ENCODE assay signal across 9 cellular contexts in genomic region chr16:89319628-89319882, GRCh38.
DNase-seq lines count a peak whose midpoint lies in the region; ATAC-seq and TF ChIP-seq lines count a peak whose summit lies in the region.
"Had no signal": no experiment of that assay in that cellular context is flagged by ENCODE, and none has a peak within 500 bp of the region (broad histone marks: within the 10 kb centered on the region; RNA-seq: fewer than 3 reads in every experiment).

No MANE protein-coding gene starts in this region.

- H3K36me3 Mint-ChIP-seq in CD8-positive, alpha-beta T cell = peaks cover 27% of the 10 kb centered on the region

- peaks cover 92% of the 10 kb centered on the region for H3K4me1 Mint-ChIP-seq in CD8-positive, alpha-beta T cell (ENCODE audit: low read depth)

- TF ChIP-seq POLR2A in esophagus muscularis mucosa (IDR thresholded peaks at IDR 0.05; ENCODE audit: low read depth) = no peak
- TF ChIP-seq POLR2A in sigmoid colon (IDR thresholded peaks at IDR 0.05) = no peak

- H3K4me3 ChIP-seq in CD8-positive, alpha-beta T cell (ENCODE audit: low read depth, low read length) = no peak overlapping the region
- H3K4me3 ChIP-seq in Panc1 (ENCODE audit: low read depth in 2 of 2, low read length in 2 of 2) (peak overlapping the region in 1 of 2 experiments; percentile 42; a peak in 1 of 4 replicates), esophagus muscularis mucosa (peak overlapping the region in 2 of 4 donors; percentile 29 to 41), sigmoid colon (no peak overlapping the region)

- no peak overlapping the region for H3K27ac ChIP-seq in CD8-positive, alpha-beta T cell (ENCODE audit: low read depth, low read length)
- H3K27ac ChIP-seq in Panc1 (ENCODE audit: low read length) (peak overlapping the region; percentile 86), esophagus muscularis mucosa (replicated peaks in 1 of 4) (peak overlapping the region; percentile 64 to 82 (median 76)), sigmoid colon (peak overlapping the region; percentile 56 to 88 (median 68)), substantia nigra (ENCODE audit: low read depth, low read length, poor library complexity, severe bottlenecking) (no peak overlapping the region)

- H3K27ac Mint-ChIP-seq in CD8-positive, alpha-beta T cell = peak overlapping the region; percentile 49

- TF ChIP-seq EP300 in esophagus muscularis mucosa (IDR thresholded peaks at IDR 0.05) (no peak), sigmoid colon (IDR thresholded peaks at IDR 0.05) (no peak)

- H3K4me1 ChIP-seq in CD8-positive, alpha-beta T cell (ENCODE audit: insufficient read depth, low read length) = peaks cover 88% of the 10 kb centered on the region
- H3K4me1 ChIP-seq in Panc1 (ENCODE audit: control insufficient read depth, insufficient read depth, low read length) (peaks cover 93% of the 10 kb centered on the region), esophagus muscularis mucosa (peaks cover 98 to 100% (median 100%) of the 10 kb centered on the region in 4 donors), sigmoid colon (peaks cover 0 to 81% (median 71%) of the 10 kb centered on the region in 4 donors)

- intact Hi-C loops in CD8-positive, alpha-beta T cell (cut with DNase I, micrococcal nuclease) = loop anchor here in 1 of 2 experiments (5.0 kb wide), 1 partner anchor 188 kb away; the partner anchor contains the start of gene SPG7
- intact Hi-C loops in Panc1 (cut with micrococcal nuclease; ENCODE audit: unreplicated experiment) = no loop called here
- intact Hi-C loops in esophagus muscularis mucosa (cut with DNase I) = no loop called here
- intact Hi-C loops in sigmoid colon (cut with DNase I) = no loop called here

- CTCF ChIA-PET in CD8-positive, alpha-beta T cell (lab: Charles Lee) = interaction anchor here (1.4 kb wide), 1 partner anchor 30 kb away, joined by 5 read pairs; no protein-coding TSS in a partner anchor
- CTCF ChIA-PET in Panc1 (lab: Charles Lee) = no interaction called here

- no peak for ATAC-seq in CD8-positive, alpha-beta T cell
- ATAC-seq in Panc1 (no peak), GM19463 (IDR thresholded peaks at IDR 0.05; ENCODE audit: unreplicated experiment) (no peak)

- WGBS in esophagus muscularis mucosa = no CpG with 5 or more reads among the region's 4 CpGs
- WGBS in sigmoid colon, 2 donors = 95 to 97% methylated on average over 4 of the region's 4 CpGs

- H3K9me3 ChIP-seq in CD8-positive, alpha-beta T cell (ENCODE audit: low read length) = no peaks in the 10 kb centered on the region
- H3K9me3 ChIP-seq in Panc1 (ENCODE audit: control insufficient read depth, insufficient read depth, low read depth, low read length) (no peaks in the 10 kb centered on the region), esophagus muscularis mucosa (no peaks in the 10 kb centered on the region), sigmoid colon (no peaks in the 10 kb centered on the region)
- H3K9me3 ChIP-seq: tibial nerve had no signal

- in situ Hi-C loops in Panc1 (cut with HindIII; ENCODE audit: low pct_unique_long_range_greater_than_20kb, low sequenced_read_pairs) = no loop called here

- no TSS peak for BruUV-seq in Panc1 (replicated peaks; lab: Mats Ljungman, UMichigan)

- H3K9me3 Mint-ChIP-seq in CD8-positive, alpha-beta T cell = no peaks in the 10 kb centered on the region

- H3K27me3 ChIP-seq in CD8-positive, alpha-beta T cell (ENCODE audit: insufficient read depth, low read length) = no peaks in the 10 kb centered on the region
- H3K27me3 ChIP-seq in Panc1 (ENCODE audit: control insufficient read depth, insufficient read depth, low read length) = no peaks in the 10 kb centered on the region
- no peaks in the 10 kb centered on the region for H3K27me3 ChIP-seq in esophagus muscularis mucosa
- no peaks in the 10 kb centered on the region for H3K27me3 ChIP-seq in sigmoid colon
- H3K27me3 ChIP-seq: tibial nerve had no signal

- POLR2A ChIA-PET in CD8-positive, alpha-beta T cell (lab: Charles Lee) = interaction anchor here (1.2 kb wide), 1 partner anchor 113 kb away, joined by 3 read pairs; no protein-coding TSS in a partner anchor
- POLR2A ChIA-PET in Panc1 (lab: Charles Lee) = no interaction called here

- TF ChIP-seq CTCF in CD8-positive, alpha-beta T cell (IDR thresholded peaks at IDR 0.05) = no peak
- TF ChIP-seq CTCF in Panc1 (IDR thresholded peaks at IDR 0.05) (no peak), esophagus muscularis mucosa (IDR thresholded peaks at IDR 0.05) (no peak), sigmoid colon (IDR thresholded peaks at IDR 0.05) (no peak)

- H3K4me3 Mint-ChIP-seq in CD8-positive, alpha-beta T cell = no peak overlapping the region

- peak in 1 of 7 experiments; percentile 17 for DNase-seq in CD8-positive, alpha-beta T cell
- DNase-seq in Panc1 (ENCODE audit: low read depth, low spot score) (no peak), esophagus muscularis mucosa (ENCODE audit: extremely low spot score) (no peak), sigmoid colon (no peak), SW 1271 (lab: John Stamatoyannopoulos, UW) (no peak), HT-29 (ENCODE audit: low spot score) (no peak), substantia nigra (lab: John Stamatoyannopoulos, UW) (no peak)

- H3K27me3 Mint-ChIP-seq in CD8-positive, alpha-beta T cell (ENCODE audit: low read depth) = no peaks in the 10 kb centered on the region

- H3K36me3 ChIP-seq in CD8-positive, alpha-beta T cell (ENCODE audit: insufficient read depth, low read length) = no peaks in the 10 kb centered on the region
- no peaks in the 10 kb centered on the region for H3K36me3 ChIP-seq in Panc1 (ENCODE audit: control insufficient read depth, insufficient read depth, low read length)
- H3K36me3 ChIP-seq in esophagus muscularis mucosa = peaks cover 0 to 10% (median 4%) of the 10 kb centered on the region in 4 donors
- H3K36me3 ChIP-seq in sigmoid colon = no peaks in the 10 kb centered on the region

Comparison
In these comparisons a context has a peak if more than half of its experiments do, and no peak if none do; other contexts are left out.
1. H3K27ac ChIP-seq: peak in Panc1 (single experiment), esophagus muscularis mucosa (4 of 4) and sigmoid colon (4 of 4); none in CD8-positive, alpha-beta T cell (single experiment) and substantia nigra (single experiment).